Comparison of ENCODE assay signal across 5 cellular contexts in genomic region chr9:86503926-86504325, GRCh38.
"Had no signal": no experiment of that assay in that cellular context is flagged by ENCODE, and none has a peak within 500 bp of the region (broad histone marks: within the 10 kb centered on the region; RNA-seq: fewer than 3 reads in every experiment).

No MANE protein-coding gene starts in this region.

- DNase-seq: H9, HCEC 1CT, KBM-7 had no signal

- ATAC-seq: GM23338 had no signal

- H3K4me2 ChIP-seq: GM23338 had no signal

- H3K9me3 Mint-ChIP-seq: GM23338, H9 had no signal

- H3K4me1 Mint-ChIP-seq: GM23338, H9, IgD-negative memory B cell had no signal

- H2AFZ ChIP-seq: GM23338 had no signal

- H3K4me3 Mint-ChIP-seq: GM23338, H9, IgD-negative memory B cell had no signal

- H3K4me3 ChIP-seq: GM23338 had no signal

- H3K27ac Mint-ChIP-seq: GM23338, H9, IgD-negative memory B cell had no signal
